Comparison of ENCODE assay signal across 8 cellular contexts in genomic region chr1:114715952-114716303, GRCh38. TPM values are rescaled to one million over a fixed set of nuclear protein-coding genes. Genes with fewer than 3 reads are reported as not detected.
DNase-seq lines count a peak whose midpoint lies in the region; ATAC-seq, FAIRE-seq and TF ChIP-seq lines count a peak whose summit lies in the region.

No MANE protein-coding gene starts in this region.

- peaks cover 42% of the 10 kb centered on the region for H3K4me1 ChIP-seq in left ventricle myocardium inferior
- H3K4me1 ChIP-seq in small intestine (ENCODE audit: control insufficient read depth in 2 of 2, insufficient read depth in 1 of 2, low read depth in 1 of 2, low read length in 1 of 2): peaks cover 2 to 5% of the 10 kb centered on the region in 2 donors

- peak overlapping the region; percentile 94 for H3K27ac ChIP-seq in left ventricle myocardium inferior (replicated peaks)
- H3K27ac ChIP-seq in small intestine (ENCODE audit: low read depth in 1 of 2, low read length in 1 of 2): peak overlapping the region; percentile 84 to 99

- H3K4me3 ChIP-seq in left ventricle myocardium inferior (peak overlapping the region; percentile 94), small intestine (ENCODE audit: low read depth in 1 of 2, low read length in 2 of 2) (peak overlapping the region; percentile 85 to 86)

- H3K27me3 Mint-ChIP-seq in activated naive CD4-positive, alpha-beta T cell treated with anti-CD3 and anti-CD28 coated beads, Interleukin-2, amount 10 ng/mL, durations not matched to agents 7 days and 5 days: no peaks in the 10 kb centered on the region
- no peaks in the 10 kb centered on the region for H3K27me3 Mint-ChIP-seq in T-cell

- TF ChIP-seq CTCF in left ventricle myocardium inferior (IDR thresholded peaks at IDR 0.05; ENCODE audit: borderline replicate concordance): no peak

- CTCF ChIA-PET in activated naive CD4-positive, alpha-beta T cell treated with anti-CD3 and anti-CD28 coated beads, Interleukin-2, amount 10 ng/mL, durations not matched to agents 7 days and 5 days (lab: Charles Lee): interaction anchor here (0.8 to 1.6 kb wide), 5 partner anchors 44 to 737 kb away, joined by 3 to 6 read pairs (median 4); partner anchors contain the start of genes DENND2C, OLFML3 and SIKE1
- CTCF ChIA-PET in T-cell (lab: Charles Lee): interaction anchor here (0.5 to 1.3 kb wide), 8 partner anchors 44 to 785 kb away, joined by 3 to 10 read pairs (median 3); partner anchors contain the start of genes BCAS2 (in 1 of the 2) and SIKE1 (in 1 of the 2)

- 21 to 40% (median 35%) methylated on average over 4 of the region's 4 CpGs for WGBS in small intestine, 3 donors

- H3K36me3 Mint-ChIP-seq in activated naive CD4-positive, alpha-beta T cell treated with anti-CD3 and anti-CD28 coated beads, Interleukin-2, amount 10 ng/mL, durations not matched to agents 7 days and 5 days: peaks cover 64% of the 10 kb centered on the region
- peaks cover 49% of the 10 kb centered on the region for H3K36me3 Mint-ChIP-seq in T-cell

- no peaks in the 10 kb centered on the region for H3K27me3 ChIP-seq in left ventricle myocardium inferior (ENCODE audit: low read depth)
- H3K27me3 ChIP-seq in small intestine (ENCODE audit: control insufficient read depth in 2 of 2, insufficient read depth in 2 of 2, low read length in 2 of 2): no peaks in the 10 kb centered on the region

- H3K9me3 Mint-ChIP-seq in activated naive CD4-positive, alpha-beta T cell treated with anti-CD3 and anti-CD28 coated beads, Interleukin-2, amount 10 ng/mL, durations not matched to agents 7 days and 5 days: no peaks in the 10 kb centered on the region
- no peaks in the 10 kb centered on the region for H3K9me3 Mint-ChIP-seq in T-cell

- intact Hi-C loops in left ventricle myocardium inferior (cut with micrococcal nuclease): loop anchor here (5.0 kb wide), 1 partner anchor 41 kb away; the partner anchor contains the start of gene CSDE1

- H3K36me3 ChIP-seq in left ventricle myocardium inferior (peaks cover 73% of the 10 kb centered on the region), small intestine (ENCODE audit: control insufficient read depth in 2 of 2, insufficient read depth in 2 of 2, low read length in 2 of 2) (peaks cover 15 to 16% of the 10 kb centered on the region in 2 donors)

- peaks cover 24% of the 10 kb centered on the region for H3K4me1 Mint-ChIP-seq in activated naive CD4-positive, alpha-beta T cell treated with anti-CD3 and anti-CD28 coated beads, Interleukin-2, amount 10 ng/mL, durations not matched to agents 7 days and 5 days
- peaks cover 26 to 32% (median 30%) of the 10 kb centered on the region in 3 donors for H3K4me1 Mint-ChIP-seq in T-cell

- DNase-seq in activated naive CD4-positive, alpha-beta T cell treated with anti-CD3 and anti-CD28 coated beads, Interleukin-2, amount 10 ng/mL, durations not matched to agents 7 days and 5 days: no peak
- no peak for DNase-seq in activated naive CD4-positive, alpha-beta T cell treated with Interleukin-2 at 50 U/mL for 16 hours
- DNase-seq in T-cell: no peak
- no peak for DNase-seq in left ventricle myocardium inferior
- no peak for DNase-seq in small intestine
- DNase-seq in stimulated activated naive CD4-positive, alpha-beta T cell treated with Interleukin-2 at 50 U/mL for 16 hours (lab: John Stamatoyannopoulos, UW): no peak
- no peak for DNase-seq in NCI-H774 (lab: John Stamatoyannopoulos, UW)
- DNase-seq in urothelium cell line (ENCODE audit: low spot score): no peak

- POLR2A ChIA-PET in T-cell (lab: Charles Lee): interaction anchor here (0.6 to 2.4 kb wide), 9 partner anchors 13 to 905 kb away, joined by 3 to 13 read pairs (median 4); partner anchors contain the start of genes BCAS2 (in 2 of the 2), SIKE1 (in 2 of the 2) and DENND2C (in 1 of the 2)

- H3K9me3 ChIP-seq in left ventricle myocardium inferior (replicated peaks) (no peaks in the 10 kb centered on the region), small intestine (ENCODE audit: control insufficient read depth, low read depth) (no peaks in the 10 kb centered on the region)

- peak overlapping the region; percentile 99 for H3K27ac Mint-ChIP-seq in activated naive CD4-positive, alpha-beta T cell treated with anti-CD3 and anti-CD28 coated beads, Interleukin-2, amount 10 ng/mL, durations not matched to agents 7 days and 5 days
- peak overlapping the region; percentile 95 for H3K27ac Mint-ChIP-seq in T-cell

- no peak for FAIRE-seq in small intestine (lab: Jason Lieb, UNC)
- no peak for FAIRE-seq in urothelium cell line (lab: Jason Lieb, UNC)

- ATAC-seq in T-cell (replicated peaks in 1 of 4): no peak

- peak overlapping the region; percentile 99 for H3K4me3 Mint-ChIP-seq in activated naive CD4-positive, alpha-beta T cell treated with anti-CD3 and anti-CD28 coated beads, Interleukin-2, amount 10 ng/mL, durations not matched to agents 7 days and 5 days
- peak overlapping the region; percentile 91 to 99 (median 96) for H3K4me3 Mint-ChIP-seq in T-cell

RNA-seq across cellular contexts. Expression of gene NRAS, which starts 0.6 kb away (rescaled TPM):
- total RNA-seq in T-cell (10 to 100 TPM; 19.9 to 29.7 (median 22.1) TPM), left ventricle myocardium inferior (7.6 TPM)
- 10 to 100 TPM; 19.7 to 22.4 (median 20.2) TPM for polyA plus RNA-seq in small intestine

RNA-seq across cellular contexts. Expression of gene AMPD1, which starts 20.6 kb away (rescaled TPM):
- total RNA-seq in T-cell: under 1 TPM in 1 of 5 donors, not detected in 4; 0.33 TPM
- not detected for total RNA-seq in left ventricle myocardium inferior
- polyA plus RNA-seq in small intestine: 1 to 10 TPM in 1 of 3 donors, under 1 TPM in 1, not detected in 1; 0.19 to 8.4 TPM

RNA-seq across cellular contexts. Expression of gene CSDE1, which starts 41.9 kb away (rescaled TPM):
- total RNA-seq in T-cell (100 to 1,000 TPM; 384 to 623 (median 411) TPM), left ventricle myocardium inferior (910 TPM)
- 100 to 1,000 TPM; 167 to 187 (median 180) TPM for polyA plus RNA-seq in small intestine

RNA-seq across cellular contexts. Expression of gene DENND2C, which starts 46.1 kb away (rescaled TPM):
- total RNA-seq in T-cell: 1 to 10 TPM in 1 of 5 donors, under 1 TPM in 4; 0.61 to 1.5 (median 0.79) TPM
- total RNA-seq in left ventricle myocardium inferior: 3.2 TPM
- under 1 TPM in 2 of 3 donors, not detected in 1; 0.27 to 0.54 TPM for polyA plus RNA-seq in small intestine
